ENCODE assay signal across 8 cellular contexts in the genomic region with DNA sequence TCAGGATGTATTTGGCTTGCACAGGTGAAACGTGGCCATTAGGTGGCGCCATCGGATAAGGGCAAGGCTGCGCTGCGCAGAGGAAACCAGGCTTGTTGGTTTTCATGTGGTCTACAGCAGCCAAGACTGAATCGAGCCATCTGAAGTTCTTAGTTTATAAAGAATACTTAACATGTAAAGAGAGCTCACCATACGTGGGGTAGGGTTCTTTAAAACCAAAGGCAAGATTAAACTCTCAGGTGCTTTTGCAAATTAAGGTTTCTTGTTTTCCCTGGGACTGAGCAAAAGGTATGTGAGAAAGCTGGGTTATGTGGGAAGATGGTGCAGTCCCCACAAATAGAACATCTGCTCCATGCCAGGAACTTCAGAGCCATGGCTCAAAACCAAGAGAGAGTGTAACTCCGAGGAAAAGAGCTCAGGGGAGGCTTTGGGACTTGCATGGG. TPM values are rescaled to one million over a fixed set of nuclear protein-coding genes. Genes with fewer than 3 reads are reported as not detected.
DNase-seq lines count a peak whose midpoint lies in the region; ATAC-seq and TF ChIP-seq lines count a peak whose summit lies in the region.

No MANE protein-coding gene starts in this region.

- CTCF ChIA-PET in activated CD8-positive, alpha-beta T cell treated with anti-CD3 and anti-CD28 coated beads for 36 hours (lab: Charles Lee), result interaction anchor here (0.6 to 4.0 kb wide), 105 partner anchors 8 to 876 kb away, joined by 3 to 78 read pairs (median 5); a partner anchor contains a TSS

- peak; percentile 99 for ATAC-seq in activated CD8-positive, alpha-beta T cell treated with anti-CD3 and anti-CD28 coated beads for 36 hours
- ATAC-seq in memory B cell (ENCODE audit: low read depth) (peak; percentile 100), GM21447 (IDR thresholded peaks at IDR 0.05; ENCODE audit: unreplicated experiment) (no peak)

- peaks cover 5% of the 10 kb centered on the region for H3K4me1 Mint-ChIP-seq in activated CD8-positive, alpha-beta T cell treated with anti-CD3 and anti-CD28 coated beads for 36 hours (ENCODE audit: low read depth)
- no peaks in the 10 kb centered on the region for H3K4me1 Mint-ChIP-seq in memory B cell

- no peaks in the 10 kb centered on the region for H3K9me3 ChIP-seq in effector memory CD4-positive, alpha-beta T cell (ENCODE audit: control insufficient read depth, low read length)

- no peaks in the 10 kb centered on the region for H3K27me3 ChIP-seq in effector memory CD4-positive, alpha-beta T cell (replicated peaks; ENCODE audit: control insufficient read depth, insufficient read depth, low read length, poor library complexity, severe bottlenecking)

- H3K9me3 Mint-ChIP-seq in activated CD8-positive, alpha-beta T cell treated with anti-CD3 and anti-CD28 coated beads for 36 hours, result no peaks in the 10 kb centered on the region
- H3K9me3 Mint-ChIP-seq in memory B cell, result no peaks in the 10 kb centered on the region

- no peak overlapping the region for H3K27ac ChIP-seq in effector memory CD4-positive, alpha-beta T cell (ENCODE audit: insufficient read depth, low read length, poor library complexity, severe bottlenecking)

- POLR2A ChIA-PET in activated CD8-positive, alpha-beta T cell treated with anti-CD3 and anti-CD28 coated beads for 36 hours (lab: Charles Lee), result interaction anchor here (0.7 to 2.6 kb wide), 15 partner anchors 11 to 225 kb away, joined by 3 to 25 read pairs (median 5); a partner anchor contains a TSS

- H3K27ac Mint-ChIP-seq in activated CD8-positive, alpha-beta T cell treated with anti-CD3 and anti-CD28 coated beads for 36 hours, result no peak overlapping the region
- H3K27ac Mint-ChIP-seq in memory B cell, result no peak overlapping the region

- H3K4me3 Mint-ChIP-seq in activated CD8-positive, alpha-beta T cell treated with anti-CD3 and anti-CD28 coated beads for 36 hours, result no peak overlapping the region
- H3K4me3 Mint-ChIP-seq in memory B cell, result no peak overlapping the region

- H3K36me3 ChIP-seq in effector memory CD4-positive, alpha-beta T cell (ENCODE audit: control insufficient read depth, insufficient read depth, low read length), result no peaks in the 10 kb centered on the region

- TF ChIP-seq CTCF in activated CD8-positive, alpha-beta T cell treated with anti-CD3 and anti-CD28 coated beads for 36 hours (IDR thresholded peaks at IDR 0.05), result peak; percentile 97

- no peaks in the 10 kb centered on the region for H3K4me1 ChIP-seq in effector memory CD4-positive, alpha-beta T cell (ENCODE audit: control insufficient read depth, insufficient read depth, low read length, poor library complexity, severe bottlenecking)

- no peak overlapping the region for H3K4me3 ChIP-seq in effector memory CD4-positive, alpha-beta T cell (ENCODE audit: insufficient read depth, low read depth, low read length, poor library complexity, severe bottlenecking)

- H3K27me3 Mint-ChIP-seq in activated CD8-positive, alpha-beta T cell treated with anti-CD3 and anti-CD28 coated beads for 36 hours, result peaks cover 2% of the 10 kb centered on the region
- no peaks in the 10 kb centered on the region for H3K27me3 Mint-ChIP-seq in memory B cell

- DNase-seq in Daoy (ENCODE audit: low read depth) (peak; percentile 86), HS-27A (ENCODE audit: low read depth) (peak; percentile 45), NCI-H82 treated with DMSO at 0.1 percent for 48 hours (lab: John Stamatoyannopoulos, UW; ENCODE audit: unreplicated experiment) (peak; percentile 60), memory B cell (ENCODE audit: low spot score in 2 of 2) (peak; percentile 84 to 85)
- DNase-seq in activated CD8-positive, alpha-beta T cell treated with anti-CD3 and anti-CD28 coated beads for 36 hours, result peak; percentile 92
- peak; percentile 65 to 81 (median 73) for DNase-seq in effector memory CD4-positive, alpha-beta T cell
- DNase-seq in stimulated activated CD8-positive, alpha-beta memory T cell treated with anti-CD3 and anti-CD28 coated beads, Interleukin-15, amount 100 ng/mL, for 1 hour (ENCODE audit: low read depth), result peak; percentile 90

- intact Hi-C loops in activated CD8-positive, alpha-beta T cell treated with anti-CD3 and anti-CD28 coated beads for 36 hours (cut with micrococcal nuclease), result loop anchor here (5.0 kb wide), 2 partner anchors 35 to 605 kb away; no protein-coding TSS in a partner anchor

- no peaks in the 10 kb centered on the region for H3K36me3 Mint-ChIP-seq in activated CD8-positive, alpha-beta T cell treated with anti-CD3 and anti-CD28 coated beads for 36 hours (ENCODE audit: low read depth)
- H3K36me3 Mint-ChIP-seq in memory B cell, result no peaks in the 10 kb centered on the region

RNA-seq across cellular contexts. Expression of a gene that starts 9.3 kb away (rescaled TPM):
- total RNA-seq in Daoy (2014; rRNA removed; shearing (Covaris generic)), result not detected in 2 replicates
- not detected for total RNA-seq in activated CD8-positive, alpha-beta T cell treated with anti-CD3 and anti-CD28 coated beads for 36 hours

RNA-seq across cellular contexts. Expression of a gene that starts 22.1 kb away (rescaled TPM):
- 26.6 and 40.4 TPM in 2 replicates for total RNA-seq in Daoy (2014; rRNA removed; shearing (Covaris generic))
- total RNA-seq in activated CD8-positive, alpha-beta T cell treated with anti-CD3 and anti-CD28 coated beads for 36 hours, result 100 to 1,000 TPM; 240 TPM

RNA-seq across cellular contexts. Expression of a gene that starts 25.3 kb away (rescaled TPM):
- 102 and 107 TPM in 2 replicates for total RNA-seq in Daoy (2014; rRNA removed; shearing (Covaris generic))
- 100 to 1,000 TPM; 152 to 163 TPM for total RNA-seq in activated CD8-positive, alpha-beta T cell treated with anti-CD3 and anti-CD28 coated beads for 36 hours
